Comparison of ENCODE assay signal across 16 cellular contexts in genomic region chr15:80744826-80745225, GRCh38. TPM values are rescaled to one million over a fixed set of nuclear protein-coding genes. Genes with fewer than 3 reads are reported as not detected.
A peak's percentile ranks its signal among the peaks of the same experiment; 100 is the strongest.
DNase-seq lines count a peak whose midpoint lies in the region; ATAC-seq and TF ChIP-seq lines count a peak whose summit lies in the region.
"Had no signal": no experiment of that assay in that cellular context is flagged by ENCODE, and none has a peak within 500 bp of the region (broad histone marks: within the 10 kb centered on the region; RNA-seq: fewer than 3 reads in every experiment).

No MANE protein-coding gene starts in this region.

- H3K27ac Mint-ChIP-seq in endodermal cell (no peak overlapping the region), mesothelial cell of epicardium (peak overlapping the region; percentile 54)
- H3K27ac Mint-ChIP-seq: memory B cell had no signal

- H4K20me1 ChIP-seq in IMR-90 (ENCODE audit: insufficient read depth, low read length), result peaks cover 43% of the 10 kb centered on the region

- POLR2A ChIA-PET in IMR-90 (lab: Charles Lee; ENCODE audit: unreplicated experiment), result no interaction called here

- H3K23ac ChIP-seq in IMR-90 (ENCODE audit: low read depth, low read length), result no peak overlapping the region

- TF ChIP-seq POLR2A in IMR-90 (IDR thresholded peaks at IDR 0.05; ENCODE audit: low read depth, low read length), result no peak

- no peak overlapping the region for H2AK5ac ChIP-seq in IMR-90 (ENCODE audit: low read depth, low read length)

- ATAC-seq in IMR-90 (ENCODE audit: low read depth), result no peak
- ATAC-seq in GM21825 (IDR thresholded peaks at IDR 0.05; ENCODE audit: unreplicated experiment), result no peak

- no peak overlapping the region for H4K5ac ChIP-seq in IMR-90 (ENCODE audit: low read depth, low read length)

- H3K79me1 ChIP-seq in IMR-90 (ENCODE audit: low read depth in 1 of 2, low read length in 2 of 2), result peaks cover 55 to 87% of the 10 kb centered on the region in 2 experiments

- H3K4me3 ChIP-seq in IMR-90 (ENCODE audit: insufficient read depth, low read depth, low read length), result no peak overlapping the region
- H3K4me3 ChIP-seq in endodermal cell (ENCODE audit: low read length), result no peak overlapping the region
- H3K4me3 ChIP-seq: BLaER1 had no signal

- peak overlapping the region; percentile 72 for H2BK5ac ChIP-seq in IMR-90 (ENCODE audit: low read depth, low read length, poor library complexity, severe bottlenecking)

- 0 out of 2 replicates have a peak overlapping the region, but pooled peaks have one; percentile 39 for H4K91ac ChIP-seq in IMR-90 (ENCODE audit: insufficient read depth, low read depth, low read length)

- H3K4ac ChIP-seq in IMR-90 (ENCODE audit: low read depth, low read length), result peak overlapping the region; percentile 34; the same call in 1 of the 2 replicates

- peak overlapping the region; percentile 73; the same call in 1 of the 2 replicates for H2BK120ac ChIP-seq in IMR-90 (ENCODE audit: low read depth, low read length)

- H3K14ac ChIP-seq in IMR-90 (replicated peaks; ENCODE audit: low read depth, low read length), result peak overlapping the region; percentile 67; the same call in 1 of the 2 replicates

- H3K36me3 ChIP-seq in IMR-90 (ENCODE audit: control insufficient read depth, insufficient read depth, low read length) (peaks cover 8% of the 10 kb centered on the region), endodermal cell (ENCODE audit: control insufficient read depth, insufficient read depth, low read length) (peaks cover 4% of the 10 kb centered on the region)

- H3K9me3 ChIP-seq in IMR-90 (ENCODE audit: control insufficient read depth, insufficient read depth, low read length) (no peaks in the 10 kb centered on the region), endodermal cell (ENCODE audit: control insufficient read depth, low read length) (no peaks in the 10 kb centered on the region)

- dilution Hi-C loops in IMR-90 (cut with HindIII; ENCODE audit: low sequenced_read_pairs, unreplicated experiment), result no loop called here

- H3K56ac ChIP-seq in IMR-90 (ENCODE audit: extremely low read depth, insufficient read depth, low read length), result no peak overlapping the region

- H4K8ac ChIP-seq in IMR-90 (ENCODE audit: low read depth in 2 of 2, low read length in 2 of 2), result 0 out of 4 replicates have a peak overlapping the region, but pooled peaks of 1 of the 2 experiments have one; percentile 2

- no peak overlapping the region for H3K18ac ChIP-seq in IMR-90 (ENCODE audit: low read depth, low read length)

- TF ChIP-seq CTCF in IMR-90 (conservative IDR thresholded peaks at IDR 0.05; ENCODE audit: low read depth, low read length) (no peak), endodermal cell (conservative IDR thresholded peaks at IDR 0.05) (no peak), mesothelial cell of epicardium (IDR thresholded peaks at IDR 0.05; ENCODE audit: unreplicated experiment) (no peak)

- no peak overlapping the region for H3K27ac ChIP-seq in IMR-90 (ENCODE audit: insufficient read depth, low read length)
- peak overlapping the region; percentile 70 for H3K27ac ChIP-seq in endodermal cell (ENCODE audit: low read depth, low read length)
- H3K27ac ChIP-seq: BLaER1, KMS-11 had no signal

- H3K27me3 ChIP-seq in IMR-90 (ENCODE audit: control insufficient read depth, insufficient read depth, low read length) (no peaks in the 10 kb centered on the region), endodermal cell (ENCODE audit: control insufficient read depth, insufficient read depth, low read length, poor library complexity, severe bottlenecking) (no peaks in the 10 kb centered on the region)
- H3K27me3 ChIP-seq: BLaER1 had no signal

- peaks cover 10% of the 10 kb centered on the region for H3K4me1 ChIP-seq in IMR-90 (ENCODE audit: control insufficient read depth, insufficient read depth, low read length)
- H3K4me1 ChIP-seq in endodermal cell (ENCODE audit: control insufficient read depth, insufficient read depth, low read length), result no peaks in the 10 kb centered on the region
- H3K4me1 ChIP-seq: BLaER1 had no signal

- peak overlapping the region; percentile 57; the same call in 1 of the 2 replicates for H2BK20ac ChIP-seq in IMR-90 (ENCODE audit: low read depth, low read length)

- H2BK15ac ChIP-seq in IMR-90 (ENCODE audit: low read depth, low read length), result no peak overlapping the region

- H3K36me3 Mint-ChIP-seq in endodermal cell (ENCODE audit: low read depth) (peaks cover 8% of the 10 kb centered on the region), mesothelial cell of epicardium (peaks cover 7% of the 10 kb centered on the region)

- H3K9me3 Mint-ChIP-seq in endodermal cell (no peaks in the 10 kb centered on the region), mesothelial cell of epicardium (peaks cover 12% of the 10 kb centered on the region)

- intact Hi-C loops in IMR-90 (cut with micrococcal nuclease), result no loop called here

- H3K4me3 Mint-ChIP-seq in endodermal cell, result no peak overlapping the region
- H3K4me3 Mint-ChIP-seq in mesothelial cell of epicardium, result no peak overlapping the region
- H3K4me3 Mint-ChIP-seq: memory B cell had no signal

- H3K9me1 ChIP-seq in IMR-90 (ENCODE audit: insufficient read depth, low read length), result peaks cover 23% of the 10 kb centered on the region

- H2AK9ac ChIP-seq in IMR-90 (replicated peaks; ENCODE audit: low read depth, low read length, poor library complexity), result no peak overlapping the region

- BruUV-seq in IMR-90 (replicated peaks; lab: Mats Ljungman, UMichigan), result no TSS peak

- H3K4me2 ChIP-seq in IMR-90 (ENCODE audit: low read depth, low read length), result peak overlapping the region; percentile 21; the same call in 1 of the 2 replicates
- H3K4me2 ChIP-seq: BLaER1, KMS-11 had no signal

- CTCF ChIA-PET in IMR-90 (lab: Yijun Ruan, JAX), result interaction anchor here (0.6 kb wide), 1 partner anchor 144 kb away, joined by 3 read pairs; no protein-coding TSS in a partner anchor

- no peaks in the 10 kb centered on the region for H3K27me3 Mint-ChIP-seq in endodermal cell (ENCODE audit: insufficient read depth)
- H3K27me3 Mint-ChIP-seq in mesothelial cell of epicardium (ENCODE audit: low read depth), result no peaks in the 10 kb centered on the region
- H3K27me3 Mint-ChIP-seq: memory B cell had no signal

- H3K9ac ChIP-seq in IMR-90 (ENCODE audit: low read depth, low read length), result no peak overlapping the region; the same call in 1 of the 2 replicates
- no peak overlapping the region for H3K9ac ChIP-seq in endodermal cell (ENCODE audit: extremely low read depth, low read length, poor library complexity, severe bottlenecking)
- H3K9ac ChIP-seq: BLaER1, KMS-11 had no signal

- DNase-seq in AG08396 (ENCODE audit: low spot score) (peak; percentile 35), IMR-90 (peak; percentile 60), endodermal cell (no peak), mesothelial cell of epicardium (ENCODE audit: low spot score in 2 of 2, unreplicated experiment in 2 of 2) (no peak), glomerular visceral epithelial cell (ENCODE audit: extremely low spot score) (no peak), ureter (ENCODE audit: low spot score) (no peak), NCI-H2107 treated with DMSO at 0.1 percent for 48 hours (lab: John Stamatoyannopoulos, UW; ENCODE audit: unreplicated experiment) (no peak)
- DNase-seq: activated CD4-positive, alpha-beta T cell treated with anti-CD3 and anti-CD28 coated beads, Interleukin-2, amount 50 U/mL, for 4 hours; NCI-H1436 treated with DMSO at 0.1 percent for 48 hours; NCI-H524; stimulated activated CD4-positive, alpha-beta T cell treated with anti-CD3 and anti-CD28 coated beads, Interleukin-1b, Interleukin-23, amount 100 ng/mL, for 48 hours; T-helper 9 cell had no signal

- no peak overlapping the region for H2AFZ ChIP-seq in IMR-90 (replicated peaks; ENCODE audit: low read length, poor library complexity)

- TF ChIP-seq RAD21 in IMR-90 (IDR thresholded peaks at IDR 0.05; ENCODE audit: low read length), result no peak

- in situ Hi-C loops in IMR-90 (cut with MboI; ENCODE audit: low sequenced_read_pairs), result no loop called here

- peaks cover 8% of the 10 kb centered on the region for H3K4me1 Mint-ChIP-seq in endodermal cell
- peaks cover 34% of the 10 kb centered on the region for H3K4me1 Mint-ChIP-seq in mesothelial cell of epicardium
- H3K4me1 Mint-ChIP-seq: memory B cell had no signal

- no CpG with 5 or more reads among the region's 1 CpG for WGBS in IMR-90 (ENCODE audit: extremely low coverage in 2 of 2, insufficient read length in 1 of 2), 2 experiments
- 33% methylated on average over 1 of the region's 1 CpG; no CpG with 5 or more reads in 1 of the 2 experiments for WGBS in endodermal cell (ENCODE audit: insufficient coverage in 1 of 2, insufficient read length in 1 of 2), 2 experiments

TF ChIP-seq in IMR-90, 13 proteins besides CTCF, POLR2A, EP300 and RAD21 (continues in another document):
- no peak for TF ChIP-seq SMC3 (IDR thresholded peaks at IDR 0.05; ENCODE audit: low read depth, low read length)
- TF ChIP-seq ELK1 (IDR thresholded peaks at IDR 0.05; ENCODE audit: borderline replicate concordance, low read depth, low read length), result no peak

RNA-seq across cellular contexts. Expression of gene CEMIP, which starts 34.3 kb away (rescaled TPM):
- total RNA-seq in IMR-90 (2012; rRNA removed) (51.9 and 63.8 TPM in 2 replicates), endodermal cell (1 to 10 TPM in 1 of 2 donors, not detected in 1; 2.2 TPM), mesothelial cell of epicardium (0.70 to 1.2 TPM (median 0.83 TPM) in 3 replicates), ureter (0.23 TPM)
- 66.9 and 78.0 TPM in 2 replicates for polyA plus RNA-seq in IMR-90 (2012; rRNA removed)
- polyA plus RNA-seq in IMR-90 (2012; cell fraction: cytosol; rRNA removed), result 64.2 and 87.8 TPM in 2 replicates
- 112 and 211 TPM in 2 replicates for polyA plus RNA-seq in IMR-90 (2012; cell fraction: nucleus; rRNA removed; ENCODE audit: low replicate concordance)
- polyA plus RNA-seq in endodermal cell (2013, experiment 1 of 2), result 0.11 TPM
- polyA plus RNA-seq in endodermal cell (2013, experiment 2 of 2), result 0.08 TPM

RNA-seq across cellular contexts. Expression of gene ABHD17C, which starts 49.7 kb away (rescaled TPM):
- 5.3 and 5.4 TPM in 2 replicates for total RNA-seq in IMR-90 (2012; rRNA removed)
- 10.3 TPM in 2 replicates for polyA plus RNA-seq in IMR-90 (2012; rRNA removed)
- polyA plus RNA-seq in IMR-90 (2012; cell fraction: cytosol; rRNA removed), result 6.5 and 8.3 TPM in 2 replicates
- polyA plus RNA-seq in IMR-90 (2012; cell fraction: nucleus; rRNA removed; ENCODE audit: low replicate concordance), result 4.5 and 10.1 TPM in 2 replicates
- total RNA-seq in endodermal cell, result 10 to 100 TPM; 20.9 to 21.5 TPM
- polyA plus RNA-seq in endodermal cell (2013, experiment 1 of 2), result 28.1 TPM
- polyA plus RNA-seq in endodermal cell (2013, experiment 2 of 2), result 23.6 TPM
- 17.0 to 18.0 TPM (median 17.9 TPM) in 3 replicates for total RNA-seq in mesothelial cell of epicardium
- total RNA-seq in ureter, result 33.4 TPM

Comparison
In these comparisons a context has a peak if more than half of its experiments do, and no peak if none do; other contexts are left out.
1. DNase-seq: peak in AG08396 (single experiment) and IMR-90 (single experiment); none in endodermal cell (single experiment), mesothelial cell of epicardium (0 of 2), glomerular visceral epithelial cell (single experiment), ureter (single experiment) and NCI-H2107 treated with DMSO at 0.1 percent for 48 hours (single experiment).
2. RNA of gene CEMIP, which starts 34.3 kb away (total RNA-seq): 51.9 to 63.8 TPM in IMR-90; 2.2 TPM in endodermal cell, 0.70 to 1.2 TPM in mesothelial cell of epicardium and 0.23 TPM in ureter (single experiment); every median in the first group is over 10 times any median in the second.